Comparison of ENCODE assay signal across 1 cellular context in the genomic region with DNA sequence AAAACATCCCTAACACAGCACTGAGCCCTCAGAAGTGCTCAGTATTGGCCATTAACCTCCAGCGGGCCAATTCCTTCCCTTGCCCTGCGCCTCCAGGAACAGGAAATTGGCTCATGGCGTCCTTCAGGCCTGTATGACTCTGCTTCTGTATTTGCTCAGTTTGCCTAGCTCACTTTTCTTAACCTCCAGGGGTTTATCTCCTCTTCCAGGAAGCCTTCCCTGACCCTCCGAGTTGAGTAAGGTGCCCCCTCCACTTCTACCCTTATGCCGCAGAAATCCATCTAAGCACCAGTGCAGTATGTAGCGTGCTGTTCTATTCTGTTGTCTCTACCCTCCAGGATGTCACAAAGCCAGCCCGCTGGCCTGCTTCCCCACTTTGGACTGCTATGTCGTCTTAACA.
TF ChIP-seq lines count a peak whose summit lies in the region.

No MANE protein-coding gene starts in this region.

TF ChIP-seq in GM12878, 131 proteins besides CTCF, POLR2A, EP300 and RAD21:
- TF ChIP-seq HCFC1 (IDR thresholded peaks at IDR 0.05; ENCODE audit: low read length) (no peak), BCL11A (IDR thresholded peaks at IDR 0.05; ENCODE audit: low read depth, low read length) (no peak), RB1 (IDR thresholded peaks at IDR 0.05; ENCODE audit: borderline replicate concordance) (no peak), CHD4 (IDR thresholded peaks at IDR 0.05) (no peak), STAT1 (conservative IDR thresholded peaks at IDR 0.05) (no peak), NFIC (IDR thresholded peaks at IDR 0.05; ENCODE audit: low read depth, low read length) (no peak)
